In the genomic region with DNA sequence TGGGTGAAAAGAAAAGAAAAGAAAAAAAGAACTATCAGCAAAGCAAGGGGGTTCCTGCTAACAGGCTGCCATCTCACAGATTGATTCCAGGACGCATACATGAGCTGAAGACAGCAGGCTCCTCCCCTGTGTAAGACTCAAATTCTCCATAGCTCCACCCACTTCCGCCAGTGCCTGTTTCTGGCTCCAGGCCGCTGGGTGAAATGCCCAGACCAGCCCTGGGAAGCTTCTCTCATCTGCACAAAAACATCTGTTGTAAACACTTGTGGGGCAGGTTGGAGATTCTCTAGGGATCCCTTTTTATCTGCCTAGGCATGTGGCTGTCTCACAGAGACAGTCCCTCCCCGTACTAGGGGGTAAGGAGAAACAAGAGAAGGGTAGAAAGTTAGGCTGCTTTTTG, we compare ENCODE assay signal across 10 cellular contexts.
DNase-seq lines count a peak whose midpoint lies in the region; ATAC-seq and TF ChIP-seq lines count a peak whose summit lies in the region.
"Had no signal": no experiment of that assay in that cellular context is flagged by ENCODE, and none has a peak within 500 bp of the region (broad histone marks: within the 10 kb centered on the region; RNA-seq: fewer than 3 reads in every experiment).

No MANE protein-coding gene starts in this region.

- no peaks in the 10 kb centered on the region for H3K27me3 Mint-ChIP-seq in endothelial cell (ENCODE audit: unreplicated experiment)
- H3K27me3 Mint-ChIP-seq in stimulated activated memory B cell treated with anti-CD40 and anti-IgM and Interleukin-4, amounts not matched to agents 10 μg/mL and 1 μg/mL and 100 μg/mL, for 72 hours = no peaks in the 10 kb centered on the region
- H3K27me3 Mint-ChIP-seq: activated CD8-positive, alpha-beta memory T cell treated with anti-CD3 and anti-CD28 coated beads, Interleukin-2, amount 10 ng/mL, durations not matched to agents 7 days and 5 days had no signal

- H3K4me1 ChIP-seq in prostate gland (replicated peaks) = no peaks in the 10 kb centered on the region

- H3K27me3 ChIP-seq in prostate gland (replicated peaks; ENCODE audit: insufficient read depth) = no peaks in the 10 kb centered on the region

- H3K36me3 ChIP-seq in prostate gland = no peaks in the 10 kb centered on the region

- no peaks in the 10 kb centered on the region for H3K9me3 ChIP-seq in prostate gland

- peak; percentile 3 for DNase-seq in NCI-H1694 treated with DMSO at 0.1 percent for 48 hours (lab: John Stamatoyannopoulos, UW)
- no peak for DNase-seq in NCI-H1694 (lab: John Stamatoyannopoulos, UW)
- DNase-seq in OCI-M2 (lab: John Stamatoyannopoulos, UW; ENCODE audit: unreplicated experiment) = peak; percentile 61
- peak; percentile 0 for DNase-seq in epithelial cell of prostate (ENCODE audit: low read depth, low spot score)
- DNase-seq in prostate gland (ENCODE audit: low spot score) = peak; percentile 27
- DNase-seq in DMS79 (lab: John Stamatoyannopoulos, UW) = no peak
- no peak for DNase-seq in endothelial cell (ENCODE audit: low spot score)
- DNase-seq: activated CD8-positive, alpha-beta memory T cell treated with anti-CD3 and anti-CD28 coated beads, Interleukin-2, amount 10 ng/mL, durations not matched to agents 7 days and 5 days; stimulated activated CD4-positive, alpha-beta T cell treated with anti-CD3 and anti-CD28 coated beads, Interleukin-4, amount 100 ng/mL, for 4 hours had no signal

- ATAC-seq in stimulated activated memory B cell treated with anti-CD40 and anti-IgM and Interleukin-4, amounts not matched to agents 10 μg/mL and 1 μg/mL and 100 μg/mL, for 72 hours = no peak
- ATAC-seq: activated CD8-positive, alpha-beta memory T cell treated with anti-CD3 and anti-CD28 coated beads, Interleukin-2, amount 10 ng/mL, durations not matched to agents 7 days and 5 days had no signal

- H3K4me3 ChIP-seq in prostate gland = no peak overlapping the region

- no peak overlapping the region for H3K27ac Mint-ChIP-seq in endothelial cell (ENCODE audit: unreplicated experiment)
- no peak overlapping the region for H3K27ac Mint-ChIP-seq in stimulated activated memory B cell treated with anti-CD40 and anti-IgM and Interleukin-4, amounts not matched to agents 10 μg/mL and 1 μg/mL and 100 μg/mL, for 72 hours
- H3K27ac Mint-ChIP-seq: activated CD8-positive, alpha-beta memory T cell treated with anti-CD3 and anti-CD28 coated beads, Interleukin-2, amount 10 ng/mL, durations not matched to agents 7 days and 5 days had no signal

- 36% methylated on average over 4 of the region's 4 CpGs for WGBS in prostate gland

- H3K9me3 Mint-ChIP-seq in endothelial cell (ENCODE audit: unreplicated experiment) = no peaks in the 10 kb centered on the region
- no peaks in the 10 kb centered on the region for H3K9me3 Mint-ChIP-seq in stimulated activated memory B cell treated with anti-CD40 and anti-IgM and Interleukin-4, amounts not matched to agents 10 μg/mL and 1 μg/mL and 100 μg/mL, for 72 hours

- H3K27ac ChIP-seq in epithelial cell of prostate (peak overlapping the region; percentile 43), prostate gland (no peak overlapping the region)

- intact Hi-C loops in prostate gland (cut with DNase I) = no loop called here

- H3K36me3 Mint-ChIP-seq in endothelial cell (ENCODE audit: low read depth, unreplicated experiment) = no peaks in the 10 kb centered on the region
- no peaks in the 10 kb centered on the region for H3K36me3 Mint-ChIP-seq in stimulated activated memory B cell treated with anti-CD40 and anti-IgM and Interleukin-4, amounts not matched to agents 10 μg/mL and 1 μg/mL and 100 μg/mL, for 72 hours
- H3K36me3 Mint-ChIP-seq: activated CD8-positive, alpha-beta memory T cell treated with anti-CD3 and anti-CD28 coated beads, Interleukin-2, amount 10 ng/mL, durations not matched to agents 7 days and 5 days had no signal

- no peak for TF ChIP-seq POLR2A in prostate gland (IDR thresholded peaks at IDR 0.05)

- H3K4me1 Mint-ChIP-seq in endothelial cell (ENCODE audit: unreplicated experiment) = peaks cover 16% of the 10 kb centered on the region
- H3K4me1 Mint-ChIP-seq in stimulated activated memory B cell treated with anti-CD40 and anti-IgM and Interleukin-4, amounts not matched to agents 10 μg/mL and 1 μg/mL and 100 μg/mL, for 72 hours = no peaks in the 10 kb centered on the region
- H3K4me1 Mint-ChIP-seq: activated CD8-positive, alpha-beta memory T cell treated with anti-CD3 and anti-CD28 coated beads, Interleukin-2, amount 10 ng/mL, durations not matched to agents 7 days and 5 days had no signal

- no peak overlapping the region for H3K4me3 Mint-ChIP-seq in endothelial cell (ENCODE audit: unreplicated experiment)
- no peak overlapping the region for H3K4me3 Mint-ChIP-seq in stimulated activated memory B cell treated with anti-CD40 and anti-IgM and Interleukin-4, amounts not matched to agents 10 μg/mL and 1 μg/mL and 100 μg/mL, for 72 hours
- H3K4me3 Mint-ChIP-seq: activated CD8-positive, alpha-beta memory T cell treated with anti-CD3 and anti-CD28 coated beads, Interleukin-2, amount 10 ng/mL, durations not matched to agents 7 days and 5 days had no signal

- no peak for TF ChIP-seq CTCF in prostate gland (IDR thresholded peaks at IDR 0.05)
- no peak for TF ChIP-seq CTCF in endothelial cell (IDR thresholded peaks at IDR 0.05; ENCODE audit: unreplicated experiment)

Comparison
In these comparisons a context has a peak if more than half of its experiments do, and no peak if none do; other contexts are left out.
1. DNase-seq: peak in NCI-H1694 treated with DMSO at 0.1 percent for 48 hours (single experiment), OCI-M2 (single experiment), epithelial cell of prostate (single experiment) and prostate gland (single experiment); none in NCI-H1694 (single experiment), DMS79 (single experiment) and endothelial cell (single experiment).